ENCODE assay signal across 19 cellular contexts in the genomic region with DNA sequence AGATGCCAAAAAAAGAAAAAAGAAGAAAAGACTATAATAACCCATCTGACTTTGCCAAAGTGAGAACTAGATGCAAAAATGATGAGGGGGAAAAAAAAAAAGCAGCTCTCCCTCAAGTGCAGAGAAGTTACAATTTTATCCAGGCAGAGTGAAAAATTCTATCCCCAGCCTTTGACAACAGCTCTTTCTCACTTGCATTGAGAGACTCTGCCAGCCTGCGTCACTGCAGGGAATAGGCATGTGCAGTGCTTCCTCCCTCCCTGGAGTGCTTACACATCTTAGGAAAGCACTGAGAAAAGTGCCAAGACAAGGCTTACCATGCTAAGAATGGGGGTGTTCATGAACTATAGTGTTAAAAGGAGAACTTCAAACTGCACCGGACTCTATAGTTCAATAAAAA.
DNase-seq lines count a peak whose midpoint lies in the region; FAIRE-seq and TF ChIP-seq lines count a peak whose summit lies in the region.
"Had no signal": no experiment of that assay in that cellular context is flagged by ENCODE, and none has a peak within 500 bp of the region (broad histone marks: within the 10 kb centered on the region; RNA-seq: fewer than 3 reads in every experiment).

No MANE protein-coding gene starts in this region.

- no peak overlapping the region for H3K27ac ChIP-seq in H1 (ENCODE audit: low read depth, low read length)
- H3K27ac ChIP-seq in testis, result no peak overlapping the region
- no peak overlapping the region for H3K27ac ChIP-seq in breast epithelium

- TF ChIP-seq POLR2A in H1 (IDR thresholded peaks at IDR 0.05; ENCODE audit: control extremely low read depth in 1 of 2, low read depth in 2 of 2, low read length in 2 of 2), result no peak
- no peak for TF ChIP-seq POLR2A in testis (IDR thresholded peaks at IDR 0.05)
- TF ChIP-seq POLR2A in breast epithelium (IDR thresholded peaks at IDR 0.05), result no peak

- no peak overlapping the region for H2BK20ac ChIP-seq in H1 (ENCODE audit: low read length)

- peak; percentile 7 for FAIRE-seq in H1 (lab: Jason Lieb, UNC)
- FAIRE-seq: GM12892 had no signal

- H2AFZ ChIP-seq in H1 (ENCODE audit: low read length), result no peak overlapping the region

- H2AK5ac ChIP-seq in H1 (ENCODE audit: low read depth, low read length), result no peak overlapping the region

- no peak overlapping the region for H3K18ac ChIP-seq in H1 (ENCODE audit: extremely low read depth, low read length)

- H3K4me3 ChIP-seq in H1 (ENCODE audit: extremely low read depth in 1 of 4, insufficient read depth in 2 of 4, low read depth in 3 of 4, low read length in 4 of 4) (no peak overlapping the region), testis (no peak overlapping the region), breast epithelium (no peak overlapping the region)

- no peak overlapping the region for H3K4me2 ChIP-seq in H1 (ENCODE audit: insufficient read depth in 1 of 2, low read depth in 2 of 2, low read length in 2 of 2)

- no peaks in the 10 kb centered on the region for H3K27me3 ChIP-seq in H1 (replicated peaks in 1 of 4; ENCODE audit: control insufficient read depth in 3 of 4, extremely low read depth in 1 of 4, insufficient read depth in 3 of 4, low read length in 3 of 4)
- no peaks in the 10 kb centered on the region for H3K27me3 ChIP-seq in testis
- H3K27me3 ChIP-seq in breast epithelium, result no peaks in the 10 kb centered on the region

- H3K4me3 Mint-ChIP-seq in neural crest cell, result no peak overlapping the region
- H3K4me3 Mint-ChIP-seq: CD4-positive, CD25-positive, alpha-beta regulatory T cell; H9 had no signal

- TF ChIP-seq RAD21 in H1 (IDR thresholded peaks at IDR 0.05 in 1 of 2, conservative IDR thresholded peaks at IDR 0.05 in 1 of 2; ENCODE audit: low read depth in 2 of 2, low read length in 2 of 2), result no peak

- no peaks in the 10 kb centered on the region for H3K23me2 ChIP-seq in H1 (ENCODE audit: low read depth, low read length)

- no peak overlapping the region for H3K23ac ChIP-seq in H1 (ENCODE audit: insufficient read length)

- H3K27me3 Mint-ChIP-seq in neural crest cell (ENCODE audit: low read depth), result no peaks in the 10 kb centered on the region
- H3K27me3 Mint-ChIP-seq: CD4-positive, CD25-positive, alpha-beta regulatory T cell had no signal

- no peak overlapping the region for H4K5ac ChIP-seq in H1 (ENCODE audit: insufficient read length, low read depth, low read length)

- intact Hi-C loops in testis (cut with DNase I; ENCODE audit: low total_unique reads), result no loop called here
- intact Hi-C loops in breast epithelium (cut with DNase I; ENCODE audit: low total_unique reads), result no loop called here

- H3K79me2 ChIP-seq in H1 (ENCODE audit: control insufficient read depth in 1 of 2, insufficient read depth in 2 of 2, low read length in 2 of 2), result no peaks in the 10 kb centered on the region

- H3K56ac ChIP-seq in H1 (replicated peaks; ENCODE audit: insufficient read length, low read depth, low read length), result no peak overlapping the region

- H3K4me1 Mint-ChIP-seq in neural crest cell, result peaks cover 21% of the 10 kb centered on the region
- H3K4me1 Mint-ChIP-seq: CD4-positive, CD25-positive, alpha-beta regulatory T cell had no signal

- no peak overlapping the region for H3K14ac ChIP-seq in H1 (ENCODE audit: insufficient read length)

- CTCF ChIA-PET in H1 (lab: Charles Lee; ENCODE audit: partially characterized antibody), result no interaction called here

- no peaks in the 10 kb centered on the region for H3K36me3 Mint-ChIP-seq in neural crest cell (ENCODE audit: low read depth)
- H3K36me3 Mint-ChIP-seq: CD4-positive, CD25-positive, alpha-beta regulatory T cell had no signal

- no peak overlapping the region for H4K91ac ChIP-seq in H1 (replicated peaks; ENCODE audit: insufficient read length, low read length)

- POLR2A ChIA-PET in H1 (lab: Charles Lee; ENCODE audit: partially characterized antibody), result no interaction called here

- no peak overlapping the region for H2BK120ac ChIP-seq in H1 (replicated peaks; ENCODE audit: low read depth, low read length)

- no peaks in the 10 kb centered on the region for H3K79me1 ChIP-seq in H1 (ENCODE audit: low read depth, low read length)

- H3K9me3 Mint-ChIP-seq in neural crest cell, result no peaks in the 10 kb centered on the region
- H3K9me3 Mint-ChIP-seq: H9 had no signal

- no peak overlapping the region for H3K9ac ChIP-seq in H1 (replicated peaks in 1 of 4; ENCODE audit: extremely low read depth in 1 of 4, low read depth in 3 of 4, low read length in 3 of 4)

- H2BK15ac ChIP-seq in H1 (ENCODE audit: low read length), result no peak overlapping the region

- H3K4me1 ChIP-seq in H1 (replicated peaks in 1 of 4; ENCODE audit: control insufficient read depth in 3 of 4, insufficient read depth in 4 of 4, low read length in 3 of 4) (no peaks in the 10 kb centered on the region; a peak in 1 of 7 replicates), testis (no peaks in the 10 kb centered on the region), breast epithelium (no peaks in the 10 kb centered on the region)

- no peaks in the 10 kb centered on the region for H3K9me3 ChIP-seq in H1 (ENCODE audit: insufficient read depth in 2 of 2, low read depth in 1 of 2, low read length in 1 of 2)
- H3K9me3 ChIP-seq in testis, result no peaks in the 10 kb centered on the region
- no peaks in the 10 kb centered on the region for H3K9me3 ChIP-seq in breast epithelium

- TF ChIP-seq EP300 in H1 (IDR thresholded peaks at IDR 0.05; ENCODE audit: borderline replicate concordance in 1 of 2, low read depth in 2 of 2, low read length in 2 of 2), result no peak

- WGBS in H1 (ENCODE audit: extremely low coverage in 1 of 2, insufficient coverage in 1 of 2, insufficient read length in 1 of 2, insufficient replicate concordance in 2 of 2, low coverage in 1 of 2, low lambda C conversion rate in 2 of 2, missing lambda C conversion rate in 1 of 2), 2 experiments, result 83% methylated on average over 2 of the region's 2 CpGs; no CpG with 5 or more reads in 1 of the 2 experiments
- 37 to 48% methylated on average over 2 of the region's 2 CpGs for WGBS in testis, 2 donors

- no peak overlapping the region for H2BK12ac ChIP-seq in H1 (ENCODE audit: low read depth, low read length)

- peak overlapping the region; percentile 16 for H3K27ac Mint-ChIP-seq in neural crest cell (ENCODE audit: unreplicated experiment)
- H3K27ac Mint-ChIP-seq: CD4-positive, CD25-positive, alpha-beta regulatory T cell; H9 had no signal

- TF ChIP-seq CTCF in H1 (IDR thresholded peaks at IDR 0.05; ENCODE audit: control extremely low read depth in 1 of 3, insufficient read depth in 1 of 3, low read depth in 1 of 3, low read length in 3 of 3), result no peak
- no peak for TF ChIP-seq CTCF in neural crest cell (conservative IDR thresholded peaks at IDR 0.05)
- TF ChIP-seq CTCF in testis (IDR thresholded peaks at IDR 0.05), result no peak
- no peak for TF ChIP-seq CTCF in breast epithelium (IDR thresholded peaks at IDR 0.05)

- no peak overlapping the region for H4K8ac ChIP-seq in H1 (ENCODE audit: extremely low read depth, insufficient read depth, low read length)

- no peaks in the 10 kb centered on the region for H4K20me1 ChIP-seq in H1 (replicated peaks in 1 of 2; ENCODE audit: control insufficient read depth in 1 of 2, insufficient read depth in 2 of 2, low read length in 2 of 2)

- no peak overlapping the region for H3K4ac ChIP-seq in H1 (replicated peaks; ENCODE audit: insufficient read length, low read depth, low read length)

- H3K36me3 ChIP-seq in H1 (ENCODE audit: control insufficient read depth in 2 of 4, insufficient read depth in 4 of 4, low read length in 3 of 4) (no peaks in the 10 kb centered on the region), testis (ENCODE audit: low read depth, missing control alignments) (no peaks in the 10 kb centered on the region), breast epithelium (no peaks in the 10 kb centered on the region)

- DNase-seq in NCI-H69 (lab: John Stamatoyannopoulos, UW) (peak; percentile 14), H1 (ENCODE audit: low read depth in 1 of 2, low spot score in 2 of 2) (no peak), neural crest cell (ENCODE audit: low read depth, low spot score) (no peak), testis (peak; percentile 27), breast epithelium (ENCODE audit: low spot score in 2 of 2) (no peak), cortex of kidney (lab: John Stamatoyannopoulos, UW) (no peak)
- DNase-seq in activated CD8-positive, alpha-beta memory T cell treated with anti-CD3 and anti-CD28 coated beads, Interleukin-2, amount 50 U/mL, for 4 hours, result no peak
- DNase-seq: AML-193; CD4-positive, CD25-positive, alpha-beta regulatory T cell; DMS79; GDM1; H9; NCI-H1105 treated with DMSO at 0.1 percent for 48 hours; NCI-H187 treated with DMSO at 0.1 percent for 48 hours; NCI-H2171; NCI-H446 treated with DMSO at 0.1 percent for 48 hours; NCI-H82; SHP77 had no signal

- no peak overlapping the region for H2BK5ac ChIP-seq in H1 (ENCODE audit: low read depth, low read length)

TF ChIP-seq in H1, 55 proteins besides CTCF, POLR2A, EP300 and RAD21 (continues in another document):
- TF ChIP-seq JUND (IDR thresholded peaks at IDR 0.05; ENCODE audit: low read length) (no peak), TCF12 (IDR thresholded peaks at IDR 0.05; ENCODE audit: low read depth, low read length) (no peak), SIX5 (IDR thresholded peaks at IDR 0.05; ENCODE audit: low read depth, low read length) (no peak), ZNF274 (IDR thresholded peaks at IDR 0.05; ENCODE audit: borderline replicate concordance, extremely low read depth, low read length) (no peak), SRF (IDR thresholded peaks at IDR 0.05; ENCODE audit: low read depth, low read length) (no peak), EGR1 (IDR thresholded peaks at IDR 0.05; ENCODE audit: borderline replicate concordance, low read depth, low read length) (no peak), TEAD4 (IDR thresholded peaks at IDR 0.05; ENCODE audit: low read depth, low read length) (no peak), NRF1 (IDR thresholded peaks at IDR 0.05; ENCODE audit: low read depth, low read length) (no peak), PHF8 (conservative IDR thresholded peaks at IDR 0.05; ENCODE audit: low read depth, low read length) (no peak), CBX8 (IDR thresholded peaks at IDR 0.05; ENCODE audit: borderline replicate concordance, low read depth, low read length) (no peak), SUZ12 (IDR thresholded peaks at IDR 0.05; ENCODE audit: low read length) (no peak), SP2 (IDR thresholded peaks at IDR 0.05; ENCODE audit: low read length) (no peak)
- TF ChIP-seq, protein P1, sequence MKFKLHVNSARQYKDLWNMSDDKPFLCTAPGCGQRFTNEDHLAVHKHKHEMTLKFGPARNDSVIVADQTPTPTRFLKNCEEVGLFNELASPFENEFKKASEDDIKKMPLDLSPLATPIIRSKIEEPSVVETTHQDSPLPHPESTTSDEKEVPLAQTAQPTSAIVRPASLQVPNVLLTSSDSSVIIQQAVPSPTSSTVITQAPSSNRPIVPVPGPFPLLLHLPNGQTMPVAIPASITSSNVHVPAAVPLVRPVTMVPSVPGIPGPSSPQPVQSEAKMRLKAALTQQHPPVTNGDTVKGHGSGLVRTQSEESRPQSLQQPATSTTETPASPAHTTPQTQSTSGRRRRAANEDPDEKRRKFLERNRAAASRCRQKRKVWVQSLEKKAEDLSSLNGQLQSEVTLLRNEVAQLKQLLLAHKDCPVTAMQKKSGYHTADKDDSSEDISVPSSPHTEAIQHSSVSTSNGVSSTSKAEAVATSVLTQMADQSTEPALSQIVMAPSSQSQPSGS (IDR thresholded peaks at IDR 0.05; ENCODE audit: low read length), result no peak

Comparison
In these comparisons a context has a peak if more than half of its experiments do, and no peak if none do; other contexts are left out.
1. DNase-seq: peak in NCI-H69 (single experiment) and testis (single experiment); none in H1 (0 of 2), neural crest cell (single experiment), breast epithelium (0 of 2), activated CD8-positive, alpha-beta memory T cell treated with anti-CD3 and anti-CD28 coated beads, Interleukin-2, amount 50 U/mL, for 4 hours (single experiment) and cortex of kidney (single experiment).